13 cellular contexts compared by ENCODE assay signal in the genomic region with DNA sequence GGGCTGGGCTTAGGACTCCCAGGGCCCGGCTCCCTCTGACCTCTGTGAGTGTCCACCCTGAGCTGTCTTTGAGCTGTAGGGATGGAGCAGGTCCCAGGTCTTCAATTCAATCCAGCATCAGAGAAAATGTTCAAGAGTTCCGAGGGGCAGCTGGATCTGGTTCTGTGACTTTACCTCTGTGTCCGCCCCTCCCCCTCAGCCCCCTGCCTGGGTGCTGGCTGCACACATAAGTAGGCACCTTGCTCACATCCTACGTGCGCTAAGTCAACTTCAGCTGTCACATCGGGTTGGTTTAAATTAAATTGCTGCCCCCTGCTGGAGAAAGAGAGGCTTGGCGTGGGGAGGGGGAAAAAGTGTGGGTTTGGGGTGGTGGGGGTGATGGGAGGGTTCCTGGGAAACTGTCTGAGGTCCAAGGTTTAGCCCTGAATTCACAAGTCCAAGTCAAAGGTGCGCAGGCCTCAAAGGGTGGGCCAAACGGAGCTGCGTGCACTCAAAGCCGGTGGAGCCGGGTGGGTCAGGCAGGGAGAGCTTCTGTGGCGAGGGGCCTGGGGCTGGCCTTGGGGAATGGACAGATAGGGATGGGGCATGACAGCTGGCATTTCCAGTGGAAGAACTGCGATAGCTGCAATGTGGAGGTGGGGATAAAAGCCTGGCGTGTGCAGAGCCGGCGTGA. TPM values are rescaled to one million over a fixed set of nuclear protein-coding genes. Genes with fewer than 3 reads are reported as not detected.
DNase-seq lines count a peak whose midpoint lies in the region; ATAC-seq and TF ChIP-seq lines count a peak whose summit lies in the region.
"Had no signal": no experiment of that assay in that cellular context is flagged by ENCODE, and none has a peak within 500 bp of the region (broad histone marks: within the 10 kb centered on the region; RNA-seq: fewer than 3 reads in every experiment).

No MANE protein-coding gene starts in this region.

- CTCF ChIA-PET in MCF 10A (lab: Yijun Ruan, JAX), result interaction anchor here (0.5 to 11.7 kb wide), 30 partner anchors 8 to 483 kb away, joined by 3 to 211 read pairs (median 5); a partner anchor contains a TSS
- CTCF ChIA-PET in PC-3 (lab: Charles Lee), result interaction anchor here (0.6 to 2.4 kb wide), 5 partner anchors 16 to 312 kb away, joined by 3 to 8 read pairs (median 4); no protein-coding TSS in a partner anchor

- H3K9ac ChIP-seq in PC-3 (ENCODE audit: low read length), result no peak overlapping the region

- intact Hi-C loops in MCF 10A (cut with micrococcal nuclease) (loop anchor here (1.0 kb wide), 1 partner anchor 101 kb away; no protein-coding TSS in a partner anchor), breast epithelium (cut with DNase I; ENCODE audit: low total_unique reads) (no loop called here), PC-3 (cut with micrococcal nuclease) (no loop called here)

- H3K27me3 Mint-ChIP-seq in MCF 10A (ENCODE audit: insufficient read depth, unreplicated experiment), result peaks cover 10% of the 10 kb centered on the region
- peaks cover 32 to 34% of the 10 kb centered on the region in 2 donors for H3K27me3 Mint-ChIP-seq in stimulated activated naive B cell treated with anti-CD40 and anti-IgM and Interleukin-4, amounts not matched to agents 10 μg/mL and 1 μg/mL and 100 μg/mL, for 72 hours

- peak; percentile 23; the same call in 1 of the 2 replicates for ATAC-seq in PC-3
- ATAC-seq in stimulated activated naive B cell treated with anti-CD40 and anti-IgM and Interleukin-4, amounts not matched to agents 10 μg/mL and 1 μg/mL and 100 μg/mL, for 72 hours (replicated peaks), result peak; percentile 31 to 46

- H3K4me2 ChIP-seq in PC-3 (ENCODE audit: low read length), result no peak overlapping the region

- no TSS peak for BruUV-seq in MCF 10A (replicated peaks; lab: Mats Ljungman, UMichigan)
- BruUV-seq in PC-3 (replicated peaks; lab: Mats Ljungman, UMichigan), result no TSS peak

- peak; percentile 50 for DNase-seq in MCF 10A (ENCODE audit: unreplicated experiment)
- DNase-seq in breast epithelium (ENCODE audit: low spot score in 2 of 2), result no peak
- peak; percentile 45 for DNase-seq in PC-3
- peak in 1 of 2 donors; percentile 25 for DNase-seq in foreskin fibroblast
- DNase-seq in stimulated activated naive B cell treated with anti-CD40 and anti-IgM and Interleukin-4, amounts not matched to agents 10 μg/mL and 1 μg/mL and 100 μg/mL, for 72 hours, result no peak
- no peak for DNase-seq in 8988T
- DNase-seq in NCI-H2171 (lab: John Stamatoyannopoulos, UW), result no peak
- no peak for DNase-seq in NCI-H1092 treated with DMSO at 0.1 percent for 48 hours (lab: John Stamatoyannopoulos, UW)
- DNase-seq: cerebellar nuclear complex, DMS79 had no signal

- no peak overlapping the region for H3K4me3 ChIP-seq in breast epithelium
- H3K4me3 ChIP-seq in PC-3 (ENCODE audit: low read length), result no peak overlapping the region
- H3K4me3 ChIP-seq in foreskin fibroblast (ENCODE audit: low read depth in 1 of 2, low read length in 2 of 2), result no peak overlapping the region
- H3K4me3 ChIP-seq: SK-N-MC had no signal

- H3K36me3 ChIP-seq in breast epithelium, result no peaks in the 10 kb centered on the region
- no peaks in the 10 kb centered on the region for H3K36me3 ChIP-seq in PC-3 (ENCODE audit: low read depth, low read length)

- no peak overlapping the region for H2AFZ ChIP-seq in PC-3 (ENCODE audit: low read length)

- H3F3A ChIP-seq in PC-3 (ENCODE audit: low read length, unreplicated experiment), result no peaks in the 10 kb centered on the region

- TF ChIP-seq POLR2A in breast epithelium (IDR thresholded peaks at IDR 0.05), result no peak

- H3K27ac ChIP-seq in breast epithelium, result no peak overlapping the region
- H3K27ac ChIP-seq in PC-3 (ENCODE audit: low read length), result no peak overlapping the region
- H3K27ac ChIP-seq: SK-N-MC had no signal

- H3K4me1 Mint-ChIP-seq in MCF 10A (ENCODE audit: insufficient read depth, unreplicated experiment), result no peaks in the 10 kb centered on the region
- H3K4me1 Mint-ChIP-seq in stimulated activated naive B cell treated with anti-CD40 and anti-IgM and Interleukin-4, amounts not matched to agents 10 μg/mL and 1 μg/mL and 100 μg/mL, for 72 hours, result peaks cover 6 to 8% of the 10 kb centered on the region in 2 donors

- H3K27ac Mint-ChIP-seq in MCF 10A (ENCODE audit: low read depth, unreplicated experiment), result no peak overlapping the region
- H3K27ac Mint-ChIP-seq in stimulated activated naive B cell treated with anti-CD40 and anti-IgM and Interleukin-4, amounts not matched to agents 10 μg/mL and 1 μg/mL and 100 μg/mL, for 72 hours, result no peak overlapping the region

- no peaks in the 10 kb centered on the region for H3K9me2 ChIP-seq in PC-3 (replicated peaks; ENCODE audit: low read length)

- no peaks in the 10 kb centered on the region for H3K9me3 Mint-ChIP-seq in MCF 10A (ENCODE audit: unreplicated experiment)
- H3K9me3 Mint-ChIP-seq in stimulated activated naive B cell treated with anti-CD40 and anti-IgM and Interleukin-4, amounts not matched to agents 10 μg/mL and 1 μg/mL and 100 μg/mL, for 72 hours, result no peaks in the 10 kb centered on the region

- TF ChIP-seq CTCF in MCF 10A (IDR thresholded peaks at IDR 0.05; ENCODE audit: unreplicated experiment) (peak; percentile 64), breast epithelium (IDR thresholded peaks at IDR 0.05) (no peak), PC-3 (conservative IDR thresholded peaks at IDR 0.05; ENCODE audit: low read depth, low read length) (peak; percentile 85), foreskin fibroblast (IDR thresholded peaks at IDR 0.05; ENCODE audit: low read depth, low read length) (peak; percentile 44)

- H3K4me3 Mint-ChIP-seq in MCF 10A (ENCODE audit: unreplicated experiment), result no peak overlapping the region
- no peak overlapping the region for H3K4me3 Mint-ChIP-seq in stimulated activated naive B cell treated with anti-CD40 and anti-IgM and Interleukin-4, amounts not matched to agents 10 μg/mL and 1 μg/mL and 100 μg/mL, for 72 hours

- no peaks in the 10 kb centered on the region for H3K79me2 ChIP-seq in PC-3 (ENCODE audit: low read length)

- POLR2A ChIA-PET in MCF 10A (lab: Yijun Ruan, JAX) (interaction anchor here (1.4 to 2.9 kb wide), 2 partner anchors 17 to 68 kb away, joined by 3 to 10 read pairs; no protein-coding TSS in a partner anchor), PC-3 (lab: Charles Lee; ENCODE audit: unreplicated experiment) (no interaction called here)

- H3K4me1 ChIP-seq in breast epithelium, result no peaks in the 10 kb centered on the region
- no peaks in the 10 kb centered on the region for H3K4me1 ChIP-seq in PC-3 (ENCODE audit: insufficient read depth, low read length)

- H4K20me1 ChIP-seq in PC-3 (ENCODE audit: low read length), result no peaks in the 10 kb centered on the region

- no peaks in the 10 kb centered on the region for H3K36me3 Mint-ChIP-seq in MCF 10A (ENCODE audit: insufficient read depth, unreplicated experiment)
- H3K36me3 Mint-ChIP-seq in stimulated activated naive B cell treated with anti-CD40 and anti-IgM and Interleukin-4, amounts not matched to agents 10 μg/mL and 1 μg/mL and 100 μg/mL, for 72 hours, result no peaks in the 10 kb centered on the region

- no peaks in the 10 kb centered on the region for H3K9me3 ChIP-seq in breast epithelium
- H3K9me3 ChIP-seq in PC-3 (ENCODE audit: low read length), result no peaks in the 10 kb centered on the region

- H3K27me3 ChIP-seq in breast epithelium (no peaks in the 10 kb centered on the region), PC-3 (ENCODE audit: low read length) (no peaks in the 10 kb centered on the region)

RNA-seq across cellular contexts. Expression of a gene that starts 3.0 kb away (rescaled TPM):
- total RNA-seq in MCF 10A (2022), result not detected in 2 replicates
- total RNA-seq in breast epithelium, result not detected
- total RNA-seq in PC-3 (2014; rRNA removed), result not detected in 2 replicates
- total RNA-seq: renal cortical epithelial cell had no signal

RNA-seq across cellular contexts. Expression of a gene that starts 11.0 kb away (rescaled TPM):
- not detected in 2 replicates for total RNA-seq in MCF 10A (2022)
- total RNA-seq in breast epithelium, result under 1 TPM in 1 of 3 donors, not detected in 2; 0.44 TPM
- total RNA-seq in PC-3 (2014; rRNA removed), result not detected in 2 replicates

RNA-seq across cellular contexts. Expression of a gene that starts 12.3 kb away (rescaled TPM):
- not detected in 2 replicates for total RNA-seq in MCF 10A (2022)
- not detected for total RNA-seq in breast epithelium
- not detected in 2 replicates for total RNA-seq in PC-3 (2014; rRNA removed)
- total RNA-seq: renal cortical epithelial cell, urinary bladder had no signal

Comparison
In these comparisons a context has a peak if more than half of its experiments do, and no peak if none do; other contexts are left out.
1. DNase-seq: peak in MCF 10A (single experiment) and PC-3 (single experiment); none in breast epithelium (0 of 2), stimulated activated naive B cell treated with anti-CD40 and anti-IgM and Interleukin-4, amounts not matched to agents 10 μg/mL and 1 μg/mL and 100 μg/mL, for 72 hours (single experiment), 8988T (single experiment), NCI-H2171 (single experiment) and NCI-H1092 treated with DMSO at 0.1 percent for 48 hours (single experiment).
2. CTCF ChIP-seq: peak in MCF 10A (single experiment), PC-3 (single experiment) and foreskin fibroblast (single experiment); none in breast epithelium (0 of 3).